19 cellular contexts compared by ENCODE assay signal in the genomic region with DNA sequence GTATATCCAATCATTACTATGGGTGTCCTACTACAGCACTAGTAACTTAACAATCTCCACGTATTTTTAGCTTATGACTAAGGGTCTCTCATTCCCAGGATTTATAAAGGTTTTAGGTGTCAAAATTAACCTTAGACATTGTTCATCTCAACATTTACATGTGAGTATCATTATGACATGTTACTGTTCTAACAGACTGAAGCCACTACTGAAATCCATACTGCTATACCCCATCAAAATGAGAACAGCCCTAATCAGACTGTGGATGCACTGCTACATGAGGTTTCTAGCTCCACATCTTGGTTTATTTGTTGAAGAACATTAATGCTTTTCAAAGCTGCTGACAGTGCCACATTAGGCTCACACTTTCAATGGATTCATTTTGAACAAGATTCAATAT. TPM values are rescaled to one million over a fixed set of nuclear protein-coding genes. Genes with fewer than 3 reads are reported as not detected.
DNase-seq lines count a peak whose midpoint lies in the region; ATAC-seq and FAIRE-seq lines count a peak whose summit lies in the region.
"Had no signal": no experiment of that assay in that cellular context is flagged by ENCODE, and none has a peak within 500 bp of the region (broad histone marks: within the 10 kb centered on the region; RNA-seq: fewer than 3 reads in every experiment).

No MANE protein-coding gene starts in this region.

- H3K4me1 Mint-ChIP-seq in stimulated activated naive CD8-positive, alpha-beta T cell treated with anti-CD3 and anti-CD28 coated beads, Interleukin-15, Interleukin-2, amounts not matched to agents 100 ng/mL and 50 ng/mL, for 24 hours (ENCODE audit: low read depth) = peaks cover 30% of the 10 kb centered on the region
- H3K4me1 Mint-ChIP-seq in activated T-helper 17 cell treated with anti-CD3 and anti-CD28 coated beads, Interleukin-2, amount 50 U/mL, for 72 hours = peaks cover 16% of the 10 kb centered on the region
- H3K4me1 Mint-ChIP-seq: CD4-positive, CD25-positive, alpha-beta regulatory T cell; CD8-positive, alpha-beta memory T cell had no signal

- DNase-seq in stimulated activated naive CD8-positive, alpha-beta T cell treated with anti-CD3 and anti-CD28 coated beads, Interleukin-15, Interleukin-2, amounts not matched to agents 100 U/mL and 50 U/mL, for 24 hours = no peak
- DNase-seq in urothelium cell line (ENCODE audit: low spot score) (no peak), NCI-H1105 treated with DMSO at 0.1 percent for 48 hours (lab: John Stamatoyannopoulos, UW) (no peak)
- DNase-seq in activated naive CD4-positive, alpha-beta T cell (lab: John Stamatoyannopoulos, UW) = no peak
- DNase-seq: CD4-positive, CD25-positive, alpha-beta regulatory T cell; CD8-positive, alpha-beta memory T cell; DMS 273 treated with DMSO at 0.1 percent for 48 hours; DMS79; EL; GDM1; GOT3; HFFc6 had no signal

- FAIRE-seq in urothelium cell line (lab: Jason Lieb, UNC) = peak; percentile 37
- FAIRE-seq: A204.1, D721Med, GM12878, H54 had no signal

- H3K4me3 Mint-ChIP-seq in stimulated activated naive CD8-positive, alpha-beta T cell treated with anti-CD3 and anti-CD28 coated beads, Interleukin-15, Interleukin-2, amounts not matched to agents 100 ng/mL and 50 ng/mL, for 24 hours = no peak overlapping the region
- no peak overlapping the region for H3K4me3 Mint-ChIP-seq in activated T-helper 17 cell treated with anti-CD3 and anti-CD28 coated beads, Interleukin-2, amount 50 U/mL, for 72 hours
- H3K4me3 Mint-ChIP-seq: B cell; CD4-positive, CD25-positive, alpha-beta regulatory T cell; CD8-positive, alpha-beta memory T cell; HFFc6 had no signal

- no peaks in the 10 kb centered on the region for H3K27me3 Mint-ChIP-seq in stimulated activated naive CD8-positive, alpha-beta T cell treated with anti-CD3 and anti-CD28 coated beads, Interleukin-15, Interleukin-2, amounts not matched to agents 100 ng/mL and 50 ng/mL, for 24 hours
- H3K27me3 Mint-ChIP-seq in activated T-helper 17 cell treated with anti-CD3 and anti-CD28 coated beads, Interleukin-2, amount 50 U/mL, for 72 hours = no peaks in the 10 kb centered on the region
- H3K27me3 Mint-ChIP-seq: B cell; CD4-positive, CD25-positive, alpha-beta regulatory T cell had no signal

- no peak for ATAC-seq in stimulated activated naive CD8-positive, alpha-beta T cell treated with anti-CD3 and anti-CD28 coated beads, Interleukin-15, Interleukin-2, amounts not matched to agents 100 U/mL and 50 U/mL, for 24 hours
- peak; percentile 28 for ATAC-seq in activated T-helper 17 cell treated with anti-CD3 and anti-CD28 coated beads, Interleukin-2, amount 50 U/mL, for 72 hours (replicated peaks)
- ATAC-seq: GM12878 had no signal

- peak overlapping the region; percentile 15 for H3K27ac Mint-ChIP-seq in stimulated activated naive CD8-positive, alpha-beta T cell treated with anti-CD3 and anti-CD28 coated beads, Interleukin-15, Interleukin-2, amounts not matched to agents 100 ng/mL and 50 ng/mL, for 24 hours
- no peak overlapping the region for H3K27ac Mint-ChIP-seq in activated T-helper 17 cell treated with anti-CD3 and anti-CD28 coated beads, Interleukin-2, amount 50 U/mL, for 72 hours
- H3K27ac Mint-ChIP-seq: B cell; CD4-positive, CD25-positive, alpha-beta regulatory T cell; CD8-positive, alpha-beta memory T cell; HFFc6 had no signal

- no peaks in the 10 kb centered on the region for H3K9me3 Mint-ChIP-seq in stimulated activated naive CD8-positive, alpha-beta T cell treated with anti-CD3 and anti-CD28 coated beads, Interleukin-15, Interleukin-2, amounts not matched to agents 100 ng/mL and 50 ng/mL, for 24 hours
- H3K9me3 Mint-ChIP-seq in activated T-helper 17 cell treated with anti-CD3 and anti-CD28 coated beads, Interleukin-2, amount 50 U/mL, for 72 hours = no peaks in the 10 kb centered on the region
- H3K9me3 Mint-ChIP-seq: CD8-positive, alpha-beta memory T cell; HFFc6 had no signal

- H3K36me3 Mint-ChIP-seq in stimulated activated naive CD8-positive, alpha-beta T cell treated with anti-CD3 and anti-CD28 coated beads, Interleukin-15, Interleukin-2, amounts not matched to agents 100 ng/mL and 50 ng/mL, for 24 hours (ENCODE audit: low read depth) = peaks cover 11% of the 10 kb centered on the region
- peaks cover 7% of the 10 kb centered on the region for H3K36me3 Mint-ChIP-seq in activated T-helper 17 cell treated with anti-CD3 and anti-CD28 coated beads, Interleukin-2, amount 50 U/mL, for 72 hours (ENCODE audit: low read depth)

RNA-seq across cellular contexts. Expression of a gene that starts 35.6 kb away (rescaled TPM):
- total RNA-seq in activated T-helper 17 cell treated with anti-CD3 and anti-CD28 coated beads, Interleukin-2, amount 50 U/mL, for 72 hours = 10 to 100 TPM; 26.8 to 28.8 TPM
- total RNA-seq: HFFc6 had no signal
